ENCODE assay signal across 27 cellular contexts in the genomic region with DNA sequence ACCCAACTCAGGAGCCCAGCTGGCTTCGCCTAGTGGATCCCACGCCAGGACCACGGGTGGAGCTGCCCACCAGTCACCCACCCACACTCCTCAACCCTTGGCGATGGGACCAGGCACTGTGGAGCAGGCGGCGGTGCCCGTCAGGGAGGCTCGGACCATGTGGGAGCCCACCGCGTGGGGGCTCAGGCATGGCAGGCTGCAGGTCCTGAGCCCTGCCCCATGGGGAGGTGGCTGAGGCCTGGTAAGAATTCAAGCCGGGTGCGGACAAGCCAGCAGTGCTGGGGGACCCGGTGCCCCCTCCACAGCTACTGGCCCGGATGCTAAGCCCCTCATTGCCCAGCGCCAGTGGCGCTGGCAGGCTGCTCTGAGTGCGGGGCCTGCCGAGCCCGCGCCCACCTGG.
"Had no signal": no experiment of that assay in that cellular context is flagged by ENCODE, and none has a peak within 500 bp of the region (broad histone marks: within the 10 kb centered on the region; RNA-seq: fewer than 3 reads in every experiment).

No MANE protein-coding gene starts in this region.

- DNase-seq: glutamatergic neuron; heart left ventricle; hypothalamus; islet precursor cell; left ventricle myocardium inferior; mesendoderm; midbrain; mucosa of descending colon; naive thymus-derived CD4-positive, alpha-beta T cell; nephron progenitor cell; ovary; right lobe of liver; stimulated activated CD4-positive, alpha-beta T cell treated with anti-CD3 and anti-CD28 coated beads, Interleukin-1b, Interleukin-23, amount 100 ng/mL, for 48 hours; stimulated activated CD4-positive, alpha-beta T cell treated with anti-CD3 and anti-CD28 coated beads, Interleukin-2, amount 100 ng/mL, for 48 hours; stimulated activated CD4-positive, alpha-beta T cell treated with anti-CD3 and anti-CD28 coated beads, Interleukin-4, amount 100 ng/mL, for 4 hours; stimulated activated CD8-positive, alpha-beta memory T cell treated with anti-CD3 and anti-CD28 coated beads, Interleukin-4, amount 100 ng/mL, for 48 hours; stimulated activated naive CD4-positive, alpha-beta T cell; stomach; testis; thyroid gland; transverse colon had no signal

- H3K36me3 Mint-ChIP-seq: naive thymus-derived CD4-positive, alpha-beta T cell; neural progenitor cell had no signal

- H3K4me3 Mint-ChIP-seq: nephron progenitor cell, neural progenitor cell had no signal

- H3K4me1 ChIP-seq: neural progenitor cell, right atrium auricular region, testis, thyroid gland, upper lobe of left lung had no signal

- H3K27ac Mint-ChIP-seq: nephron progenitor cell, neural progenitor cell, progenitor cell of endocrine pancreas had no signal

- H3K27me3 ChIP-seq: heart left ventricle, neural progenitor cell, ovary, right atrium auricular region, right lobe of liver, stomach, testis, thyroid gland, transverse colon, upper lobe of left lung had no signal

- H3K9me3 ChIP-seq: heart left ventricle, left ventricle myocardium inferior, mucosa of descending colon, ovary, right atrium auricular region, right lobe of liver, stomach, testis, thyroid gland, transverse colon, upper lobe of left lung had no signal

- H3K4me1 Mint-ChIP-seq: nephron progenitor cell had no signal

- H3K36me3 ChIP-seq: heart left ventricle, left ventricle myocardium inferior, neural progenitor cell, ovary, right atrium auricular region, right lobe of liver, stomach, thyroid gland, transverse colon, upper lobe of left lung had no signal

- H3K4me2 ChIP-seq: neural progenitor cell, smooth muscle cell had no signal

- H3K27me3 Mint-ChIP-seq: progenitor cell of endocrine pancreas had no signal

- H3K9ac ChIP-seq: neural progenitor cell had no signal

- H3K4me3 ChIP-seq: heart left ventricle, left ventricle myocardium inferior, lung, mucosa of descending colon, neural progenitor cell, ovary, right atrium auricular region, right lobe of liver, smooth muscle cell, stomach, testis, thyroid gland, transverse colon, upper lobe of left lung had no signal

- H3K27ac ChIP-seq: heart left ventricle, left ventricle myocardium inferior, neural progenitor cell, ovary, right atrium auricular region, right lobe of liver, stomach, testis, thyroid gland, transverse colon, upper lobe of left lung had no signal

- ATAC-seq: heart left ventricle; mucosa of descending colon; naive thymus-derived CD4-positive, alpha-beta T cell had no signal
